8 cellular contexts compared by ENCODE assay signal in genomic region chr3:49339947-49340800, GRCh38. TPM values are rescaled to one million over a fixed set of nuclear protein-coding genes. Genes with fewer than 3 reads are reported as not detected.
A peak's percentile ranks its signal among the peaks of the same experiment; 100 is the strongest.
DNase-seq lines count a peak whose midpoint lies in the region; ATAC-seq and TF ChIP-seq lines count a peak whose summit lies in the region.

TSS of gene USP4 (minus strand) at chr3:49340053. CDS start at chr3:49340024, 29 bp downstream.

- peaks cover 0 to 23% (median under 1%) of the 10 kb centered on the region in 3 donors for H3K36me3 Mint-ChIP-seq in naive thymus-derived CD8-positive, alpha-beta T cell

- no peaks in the 10 kb centered on the region for H3K9me3 Mint-ChIP-seq in naive thymus-derived CD8-positive, alpha-beta T cell

- peaks cover 30 to 57% (median 45%) of the 10 kb centered on the region in 4 donors for H3K4me1 Mint-ChIP-seq in naive thymus-derived CD8-positive, alpha-beta T cell

- H3K27ac Mint-ChIP-seq in naive thymus-derived CD8-positive, alpha-beta T cell = peak within 1 kb of the TSS; percentile 97 to 99 (median 98)

- H3K4me3 Mint-ChIP-seq in naive thymus-derived CD8-positive, alpha-beta T cell = peak within 1 kb of the TSS; percentile 82 to 99 (median 92)

- POLR2A ChIA-PET in naive thymus-derived CD8-positive, alpha-beta T cell (lab: Charles Lee) = interaction anchor here (0.6 to 3.1 kb wide), 33 partner anchors 10 to 982 kb away, joined by 3 to 75 read pairs (median 5); partner anchors contain the start of genes BSN, CCDC71, DAG1 and GPX1

- DNase-seq in EL (peak; percentile 91), H4 (ENCODE audit: low spot score) (peak; percentile 70), LNCaP clone FGC (ENCODE audit: low read depth) (peak; percentile 63), RPMI8226 (peak; percentile 96), fibroblast of mammary gland (ENCODE audit: low read depth) (peak; percentile 82)
- DNase-seq in activated T-helper 1 cell treated with anti-CD3 and anti-CD28 coated beads, Interleukin-2, amount 50 U/mL, for 16 hours (ENCODE audit: low read depth in 1 of 2, low spot score in 1 of 2) = peak; percentile 85 to 89
- DNase-seq in naive thymus-derived CD8-positive, alpha-beta T cell = peak; percentile 81 to 96 (median 88)
- DNase-seq in stimulated activated naive CD4-positive, alpha-beta T cell (lab: John Stamatoyannopoulos, UW) = peak; percentile 79 to 96 (median 88)

- peak; percentile 87 to 89 for ATAC-seq in naive thymus-derived CD8-positive, alpha-beta T cell

- H3K4me3 ChIP-seq in LNCaP clone FGC (ENCODE audit: low read depth, low read length) (peak within 1 kb of the TSS; percentile 88), fibroblast of mammary gland (ENCODE audit: control insufficient read depth, low read depth, low read length) (peak within 1 kb of the TSS; percentile 82)

- TF ChIP-seq CTCF in LNCaP clone FGC (IDR thresholded peaks at IDR 0.05; ENCODE audit: control insufficient read depth, extremely low read depth, insufficient read depth) = peak; percentile 81
- peak; percentile 58 for TF ChIP-seq CTCF in fibroblast of mammary gland (conservative IDR thresholded peaks at IDR 0.05; ENCODE audit: control insufficient read depth, insufficient read depth, low read depth, low read length)

- H3K27me3 Mint-ChIP-seq in naive thymus-derived CD8-positive, alpha-beta T cell = no peaks in the 10 kb centered on the region

RNA-seq across cellular contexts. Expression of gene USP4, which starts in this region (rescaled TPM):
- total RNA-seq in H4 (2014; rRNA removed; shearing (Covaris generic)) = 2.7 and 6.5 TPM in 2 replicates
- 100 to 1,000 TPM; 108 to 118 TPM for total RNA-seq in naive thymus-derived CD8-positive, alpha-beta T cell
- polyA plus RNA-seq in naive thymus-derived CD8-positive, alpha-beta T cell = 10 to 100 TPM; 49.6 to 69.1 (median 50.6) TPM

Comparison
In these comparisons a context has a peak if more than half of its experiments do, and no peak if none do; other contexts are left out.
1. Peak in every context shown above with its lines: DNase-seq, ATAC-seq and H3K4me3 ChIP-seq.
2. RNA of gene USP4 (total RNA-seq): 108 to 118 TPM in naive thymus-derived CD8-positive, alpha-beta T cell; 2.7 to 6.5 TPM in H4; every median in the first group is over 10 times any median in the second.